31 cellular contexts compared by ENCODE assay signal in the genomic region with DNA sequence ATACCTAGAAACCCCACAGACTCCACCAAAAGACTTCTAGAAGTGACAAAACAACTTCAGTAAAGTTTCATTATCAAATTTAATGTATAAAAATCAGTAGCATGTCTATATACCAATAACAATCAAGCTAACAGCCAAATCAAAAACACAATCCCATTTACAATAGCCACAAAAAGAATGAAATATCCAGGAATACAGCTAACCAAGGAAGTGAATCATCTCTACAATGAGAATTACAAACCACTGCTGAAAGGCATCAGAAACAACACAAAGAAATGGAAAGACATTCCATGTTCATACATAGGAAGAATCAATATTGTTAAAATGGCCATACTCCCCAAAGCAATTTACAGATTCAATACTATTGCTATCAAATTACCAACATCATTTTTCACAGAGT. TPM values are rescaled to one million over a fixed set of nuclear protein-coding genes. Genes with fewer than 3 reads are reported as not detected.
DNase-seq lines count a peak whose midpoint lies in the region; TF ChIP-seq lines count a peak whose summit lies in the region.
"Had no signal": no experiment of that assay in that cellular context is flagged by ENCODE, and none has a peak within 500 bp of the region (broad histone marks: within the 10 kb centered on the region; RNA-seq: fewer than 3 reads in every experiment).

No MANE protein-coding gene starts in this region.

- no peaks in the 10 kb centered on the region for H3K9me3 ChIP-seq in adipocyte (ENCODE audit: control insufficient read depth, low read length)
- H3K9me3 ChIP-seq: ascending aorta, gastroesophageal sphincter, HAP-1, left lung, ovary, Peyer's patch had no signal

- H3K9ac ChIP-seq in adipocyte (ENCODE audit: low read length) = peak overlapping the region; percentile 20

- H3K27ac ChIP-seq in ACC112 (ENCODE audit: low read depth, low read length) = peak overlapping the region; percentile 44
- H3K27ac ChIP-seq: ascending aorta, cardiac muscle cell, coronary artery, gastroesophageal sphincter, left lung, ovary, Peyer's patch, skin epidermis, WERI-Rb-1 had no signal

- peaks cover 2% of the 10 kb centered on the region for H3K79me2 ChIP-seq in ACC112 (ENCODE audit: control insufficient read depth, insufficient read depth, low read length, unreplicated experiment)

- peak overlapping the region in 1 of 6 donors; percentile 28 for H3K27ac Mint-ChIP-seq in immature natural killer cell
- H3K27ac Mint-ChIP-seq: activated naive CD8-positive, alpha-beta T cell treated with anti-CD3 and anti-CD28 coated beads for 36 hours; CD4-positive, alpha-beta T cell; type B pancreatic cell had no signal

- H3K36me3 Mint-ChIP-seq in immature natural killer cell = peaks cover 5 to 26% (median 18%) of the 10 kb centered on the region in 3 donors

- H3K27me3 ChIP-seq in ACC112 (ENCODE audit: insufficient read depth, low read length) = no peaks in the 10 kb centered on the region
- no peaks in the 10 kb centered on the region for H3K27me3 ChIP-seq in adipocyte (replicated peaks; ENCODE audit: control insufficient read depth, insufficient read depth, low read length)
- H3K27me3 ChIP-seq: ascending aorta, cardiac muscle cell, gastroesophageal sphincter, left lung, ovary, Peyer's patch had no signal

- H2AFZ ChIP-seq in ACC112 (ENCODE audit: low read length, unreplicated experiment) = no peak overlapping the region

- no peak for TF ChIP-seq POLR2A in lower leg skin (IDR thresholded peaks at IDR 0.05)

- no peaks in the 10 kb centered on the region; the same call in 1 of the 2 replicates for H3K36me3 ChIP-seq in ACC112 (ENCODE audit: insufficient read depth, low read length)
- H3K36me3 ChIP-seq in adipocyte (ENCODE audit: control insufficient read depth, insufficient read depth, low read length, severe bottlenecking) = peaks cover 5% of the 10 kb centered on the region
- H3K36me3 ChIP-seq: HAP-1, ovary, WERI-Rb-1 had no signal

- no peaks in the 10 kb centered on the region for H3K27me3 Mint-ChIP-seq in immature natural killer cell (ENCODE audit: low read depth in 3 of 3)
- H3K27me3 Mint-ChIP-seq: activated naive CD8-positive, alpha-beta T cell treated with anti-CD3 and anti-CD28 coated beads for 36 hours; CD4-positive, alpha-beta T cell; type B pancreatic cell had no signal

- H3K4me3 Mint-ChIP-seq in immature natural killer cell = no peak overlapping the region
- H3K4me3 Mint-ChIP-seq: activated naive CD8-positive, alpha-beta T cell treated with anti-CD3 and anti-CD28 coated beads for 36 hours; CD4-positive, alpha-beta T cell; type B pancreatic cell had no signal

- no peak for TF ChIP-seq CTCF in foreskin fibroblast (IDR thresholded peaks at IDR 0.05; ENCODE audit: low read depth, low read length)
- no peak for TF ChIP-seq CTCF in lower leg skin (IDR thresholded peaks at IDR 0.05)

- DNase-seq in HT1080 (ENCODE audit: low read depth) (peak; percentile 48), adipocyte (ENCODE audit: low read depth) (no peak), foreskin fibroblast (peak; percentile 16 to 45), immature natural killer cell (no peak), NCI-H446 (lab: John Stamatoyannopoulos, UW) (no peak), GM19240 (ENCODE audit: insufficient read length, low spot score) (no peak), lower leg skin (ENCODE audit: low spot score in 2 of 2) (no peak)
- DNase-seq: activated CD4-positive, alpha-beta T cell treated with anti-CD3 and anti-CD28 coated beads for 4 hours; activated naive CD8-positive, alpha-beta T cell treated with anti-CD3 and anti-CD28 coated beads for 36 hours; activated T-cell treated with anti-CD3 and anti-CD28 coated beads for 4 hours; CD4-positive, alpha-beta T cell; DMS79 treated with DMSO at 0.1 percent for 48 hours; effector memory CD4-positive, alpha-beta T cell; left lung; mesendoderm; NCI-H2107; NCI-H446 treated with DMSO at 0.1 percent for 48 hours; NCI-H774; ovary; Peyer's patch; stimulated activated naive CD4-positive, alpha-beta T cell; T1000; WERI-Rb-1 had no signal

- H3K4me3 ChIP-seq in ACC112 (ENCODE audit: low read depth, low read length) (peak overlapping the region; percentile 57; the same call in 1 of the 2 replicates), adipocyte (ENCODE audit: low read length) (peak overlapping the region; percentile 38), foreskin fibroblast (ENCODE audit: low read depth in 1 of 2, low read length in 2 of 2) (no peak overlapping the region), lower leg skin (ENCODE audit: low read depth, poor library complexity, severe bottlenecking) (no peak overlapping the region)
- H3K4me3 ChIP-seq: ascending aorta, cardiac muscle cell, coronary artery, gastroesophageal sphincter, HAP-1, left lung, ovary, Peyer's patch, skin epidermis had no signal

- intact Hi-C loops in lower leg skin (cut with DNase I; ENCODE audit: low total_unique reads) = no loop called here

- no peaks in the 10 kb centered on the region for H3K9me3 Mint-ChIP-seq in immature natural killer cell
- H3K9me3 Mint-ChIP-seq: CD4-positive, alpha-beta T cell; type B pancreatic cell had no signal

- peaks cover 0 to 1% of the 10 kb centered on the region in 2 donors for H3K4me1 Mint-ChIP-seq in immature natural killer cell

- peaks cover 37% of the 10 kb centered on the region for H3K4me1 ChIP-seq in ACC112 (ENCODE audit: control insufficient read depth, insufficient read depth, low read length, unreplicated experiment)
- H3K4me1 ChIP-seq in adipocyte (ENCODE audit: control insufficient read depth, insufficient read depth, low read length) = peaks cover 28% of the 10 kb centered on the region
- H3K4me1 ChIP-seq: Peyer's patch had no signal

RNA-seq across cellular contexts. Expression of a gene that starts 46.0 kb away (rescaled TPM):
- total RNA-seq in HT1080 (2014; rRNA removed; shearing (Covaris generic)) = 23.1 and 31.0 TPM in 2 replicates
- polyA plus RNA-seq in HT1080 (2015; cell fraction: cytosol; rRNA removed) = 41.4 and 46.5 TPM in 2 replicates
- 61.6 and 66.9 TPM in 2 replicates for polyA plus RNA-seq in HT1080 (2015; cell fraction: nucleus; rRNA removed)
- polyA plus RNA-seq in immature natural killer cell = 100 to 1,000 TPM in 1 of 3 donors, 10 to 100 TPM in 2; 65.1 to 104 (median 80.0) TPM
- total RNA-seq in lower leg skin = 10 to 100 TPM; 31.5 to 56.8 (median 53.8) TPM

RNA-seq across cellular contexts. Expression of a gene that starts 47.3 kb away (rescaled TPM):
- total RNA-seq in HT1080 (2014; rRNA removed; shearing (Covaris generic)) = 19.3 and 24.6 TPM in 2 replicates
- 24.8 and 27.8 TPM in 2 replicates for polyA plus RNA-seq in HT1080 (2015; cell fraction: cytosol; rRNA removed)
- polyA plus RNA-seq in HT1080 (2015; cell fraction: nucleus; rRNA removed) = 21.9 and 22.7 TPM in 2 replicates
- 1 to 10 TPM in 2 of 3 donors, not detected in 1; 1.4 to 2.4 TPM for polyA plus RNA-seq in immature natural killer cell
- 1 to 10 TPM in 3 of 4 donors, under 1 TPM in 1; 0.91 to 2.4 (median 1.4) TPM for total RNA-seq in lower leg skin

Comparison
In these comparisons a context has a peak if more than half of its experiments do, and no peak if none do; other contexts are left out.
1. H3K4me3 ChIP-seq: peak in ACC112 (single experiment) and adipocyte (single experiment); none in foreskin fibroblast (0 of 2) and lower leg skin (single experiment).
2. DNase-seq: peak in HT1080 (single experiment) and foreskin fibroblast (2 of 2); none in adipocyte (single experiment), immature natural killer cell (0 of 3), NCI-H446 (0 of 2), GM19240 (single experiment) and lower leg skin (0 of 2).